18 cellular contexts compared by ENCODE assay signal in the genomic region with DNA sequence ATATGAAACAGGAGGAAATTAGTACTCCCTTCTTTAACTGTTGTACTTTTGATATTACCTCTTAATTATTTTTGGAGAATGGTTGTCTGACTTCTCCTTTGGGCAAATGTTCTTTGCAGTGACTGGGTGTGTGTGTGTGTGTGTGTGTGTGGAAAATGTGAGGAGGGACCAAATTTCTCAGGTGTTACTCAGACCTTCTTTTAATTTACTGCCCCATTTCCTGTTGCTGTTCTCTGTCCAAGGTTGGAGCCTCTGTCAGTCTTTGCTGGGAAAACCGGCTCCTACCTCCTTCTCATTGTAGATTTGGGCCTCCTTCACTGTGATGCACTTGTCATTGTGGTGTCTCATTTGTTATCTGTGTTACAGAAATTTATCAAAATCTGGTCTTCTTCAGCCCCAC.
A peak's percentile ranks its signal among the peaks of the same experiment; 100 is the strongest.
DNase-seq lines count a peak whose midpoint lies in the region; ATAC-seq and TF ChIP-seq lines count a peak whose summit lies in the region.
"Had no signal": no experiment of that assay in that cellular context is flagged by ENCODE, and none has a peak within 500 bp of the region (broad histone marks: within the 10 kb centered on the region; RNA-seq: fewer than 3 reads in every experiment).

No MANE protein-coding gene starts in this region.

- no peak overlapping the region for H3K4ac ChIP-seq in H9 (ENCODE audit: low read depth, low read length)

- no peaks in the 10 kb centered on the region for H3K27me3 ChIP-seq in H9 (ENCODE audit: insufficient read depth, low read length)
- no peaks in the 10 kb centered on the region for H3K27me3 ChIP-seq in RWPE2 (ENCODE audit: insufficient read depth, poor library complexity, severe bottlenecking)

- H3K27ac ChIP-seq in H9 (ENCODE audit: insufficient read length, low read depth, low read length), result no peak overlapping the region
- H3K27ac ChIP-seq in RWPE2 (ENCODE audit: poor library complexity, severe bottlenecking), result peak overlapping the region; percentile 1

- H2BK120ac ChIP-seq in H9 (ENCODE audit: low read depth, low read length, poor library complexity, severe bottlenecking), result no peak overlapping the region

- no peak overlapping the region for H3K23ac ChIP-seq in H9 (ENCODE audit: insufficient read length, low read depth, low read length)

- H3K4me1 ChIP-seq in H9 (ENCODE audit: insufficient read depth, low read length) (no peaks in the 10 kb centered on the region; the same call in 1 of the 2 replicates), RWPE2 (ENCODE audit: insufficient read depth, poor library complexity, severe bottlenecking) (peaks cover 12% of the 10 kb centered on the region)

- H3K27ac Mint-ChIP-seq in H9, result no peak overlapping the region
- H3K27ac Mint-ChIP-seq: nephron; stimulated activated naive CD8-positive, alpha-beta T cell treated with anti-CD3 and anti-CD28 coated beads, Interleukin-15, Interleukin-2, amounts not matched to agents 100 ng/mL and 50 ng/mL, for 24 hours had no signal

- no peak overlapping the region for H4K5ac ChIP-seq in H9 (ENCODE audit: insufficient read length, low read depth, low read length)

- H2BK12ac ChIP-seq in H9 (ENCODE audit: insufficient read length, low read depth, low read length), result no peak overlapping the region

- H2BK15ac ChIP-seq in H9 (ENCODE audit: low read depth, low read length), result no peak overlapping the region

- no peak overlapping the region for H3K4me2 ChIP-seq in H9 (ENCODE audit: insufficient read depth, insufficient read length, low read length)

- H4K8ac ChIP-seq in H9 (replicated peaks; ENCODE audit: insufficient read length, low read depth, low read length), result no peak overlapping the region

- H3K36me3 ChIP-seq in RWPE2 (ENCODE audit: low read depth), result 0 out of 2 replicates have a peak, but pooled peaks cover 4% of the 10 kb centered on the region

- no peak overlapping the region for H3K56ac ChIP-seq in H9 (ENCODE audit: insufficient read length, low read depth, low read length)

- no peaks in the 10 kb centered on the region for H3K23me2 ChIP-seq in H9 (ENCODE audit: insufficient read length, low read depth, low read length, poor library complexity, severe bottlenecking)

- H2BK5ac ChIP-seq in H9 (ENCODE audit: insufficient read length, low read length), result no peak overlapping the region

- no peak overlapping the region for H3K4me3 Mint-ChIP-seq in H9
- H3K4me3 Mint-ChIP-seq: nephron; stimulated activated naive CD8-positive, alpha-beta T cell treated with anti-CD3 and anti-CD28 coated beads, Interleukin-15, Interleukin-2, amounts not matched to agents 100 ng/mL and 50 ng/mL, for 24 hours had no signal

- no CpG with 5 or more reads among the region's 1 CpG for whole genome bisulfite sequencing in H9 (ENCODE audit: extremely low coverage, insufficient read length, low lambda C conversion rate)

- no peaks in the 10 kb centered on the region for H4K20me1 ChIP-seq in H9 (ENCODE audit: control insufficient read depth, insufficient read depth, insufficient read length)

- DNase-seq in AG08395 (ENCODE audit: low spot score) (peak; percentile 6), H9 (no peak), RWPE2 (ENCODE audit: low spot score) (peak; percentile 69), fibroblast of pulmonary artery (ENCODE audit: low read depth) (peak; percentile 30), ureter (ENCODE audit: low spot score) (no peak), T-helper 1 cell (no peak)
- DNase-seq: activated CD8-positive, alpha-beta memory T cell treated with anti-CD3 and anti-CD28 coated beads, Interleukin-2, amount 50 U/mL, for 4 hours; amniotic stem cell; GDM1; left ventricle myocardium superior; NCI-H1092 treated with DMSO at 0.1 percent for 48 hours; NCI-H510A treated with DMSO at 0.1 percent for 48 hours; T1000 had no signal

- no peaks in the 10 kb centered on the region for H3K9me3 Mint-ChIP-seq in H9
- H3K9me3 Mint-ChIP-seq: nephron; stimulated activated naive CD8-positive, alpha-beta T cell treated with anti-CD3 and anti-CD28 coated beads, Interleukin-15, Interleukin-2, amounts not matched to agents 100 ng/mL and 50 ng/mL, for 24 hours had no signal

- no peak overlapping the region for H4K91ac ChIP-seq in H9 (ENCODE audit: insufficient read length, low read depth, low read length)

- 0 out of 2 replicates have a peak overlapping the region, but pooled peaks have one; percentile 52 for H3K14ac ChIP-seq in H9 (ENCODE audit: insufficient read depth, low read length)

- peak; percentile 87 for ATAC-seq in RWPE2 (ENCODE audit: low read depth)
- no peak for ATAC-seq in GM19455 (IDR thresholded peaks at IDR 0.05; ENCODE audit: unreplicated experiment)
- ATAC-seq in GM19463 (IDR thresholded peaks at IDR 0.05; ENCODE audit: unreplicated experiment), result no peak
- ATAC-seq: left ventricle myocardium superior, sciatic nerve had no signal

- H2AFZ ChIP-seq in H9 (ENCODE audit: low read length), result no peak overlapping the region

- H3K9me3 ChIP-seq in H9 (ENCODE audit: control insufficient read depth, low read depth, low read length), result no peaks in the 10 kb centered on the region
- H3K9me3 ChIP-seq in RWPE2 (ENCODE audit: severe bottlenecking), result no peaks in the 10 kb centered on the region

- H3K36me3 Mint-ChIP-seq in H9 (ENCODE audit: insufficient read depth in 1 of 3, low read depth in 3 of 3), result no peaks in the 10 kb centered on the region; a peak in 1 of 7 replicates

- peaks cover 4% of the 10 kb centered on the region for H3K79me1 ChIP-seq in H9 (ENCODE audit: insufficient read depth, low read depth, low read length, poor library complexity, severe bottlenecking)

- no peak overlapping the region for H3K9ac ChIP-seq in H9 (ENCODE audit: extremely low read depth, insufficient read length, low read length)

- H2AK5ac ChIP-seq in H9 (ENCODE audit: insufficient read length, low read length), result no peak overlapping the region

- TF ChIP-seq CTCF in H9 (conservative IDR thresholded peaks at IDR 0.05) (no peak), RWPE2 (IDR thresholded peaks at IDR 0.05; ENCODE audit: poor library complexity, severe bottlenecking) (no peak), fibroblast of pulmonary artery (IDR thresholded peaks at IDR 0.05; ENCODE audit: low read length, missing control alignments) (no peak)

- H3K27me3 Mint-ChIP-seq in H9 (ENCODE audit: low read depth), result no peaks in the 10 kb centered on the region
- H3K27me3 Mint-ChIP-seq: stimulated activated naive CD8-positive, alpha-beta T cell treated with anti-CD3 and anti-CD28 coated beads, Interleukin-15, Interleukin-2, amounts not matched to agents 100 ng/mL and 50 ng/mL, for 24 hours had no signal

- H3K4me1 Mint-ChIP-seq in H9, result peaks cover 10 to 19% of the 10 kb centered on the region in 2 experiments; a peak in 2 of 4 replicates

- H3T11ph ChIP-seq in H9 (ENCODE audit: low read length), result no peak overlapping the region

- H3K4me3 ChIP-seq in RWPE2 (ENCODE audit: severe bottlenecking) (no peak overlapping the region), fibroblast of pulmonary artery (replicated peaks; ENCODE audit: low read depth, low read length) (no peak overlapping the region)

- H3K79me2 ChIP-seq in H9 (ENCODE audit: insufficient read depth, low read length), result peaks cover 2% of the 10 kb centered on the region; the same call in 1 of the 2 replicates

- no peak overlapping the region for H2BK20ac ChIP-seq in H9 (ENCODE audit: low read depth, low read length, poor library complexity, severe bottlenecking)

- H3K18ac ChIP-seq in H9 (ENCODE audit: insufficient read length, low read depth, low read length), result no peak overlapping the region

Comparison
In these comparisons a context has a peak if more than half of its experiments do, and no peak if none do; other contexts are left out.
1. DNase-seq: peak in AG08395 (single experiment), RWPE2 (single experiment) and fibroblast of pulmonary artery (single experiment); none in H9 (single experiment), ureter (single experiment) and T-helper 1 cell (0 of 5).